28 cellular contexts compared by ENCODE assay signal in the genomic region with DNA sequence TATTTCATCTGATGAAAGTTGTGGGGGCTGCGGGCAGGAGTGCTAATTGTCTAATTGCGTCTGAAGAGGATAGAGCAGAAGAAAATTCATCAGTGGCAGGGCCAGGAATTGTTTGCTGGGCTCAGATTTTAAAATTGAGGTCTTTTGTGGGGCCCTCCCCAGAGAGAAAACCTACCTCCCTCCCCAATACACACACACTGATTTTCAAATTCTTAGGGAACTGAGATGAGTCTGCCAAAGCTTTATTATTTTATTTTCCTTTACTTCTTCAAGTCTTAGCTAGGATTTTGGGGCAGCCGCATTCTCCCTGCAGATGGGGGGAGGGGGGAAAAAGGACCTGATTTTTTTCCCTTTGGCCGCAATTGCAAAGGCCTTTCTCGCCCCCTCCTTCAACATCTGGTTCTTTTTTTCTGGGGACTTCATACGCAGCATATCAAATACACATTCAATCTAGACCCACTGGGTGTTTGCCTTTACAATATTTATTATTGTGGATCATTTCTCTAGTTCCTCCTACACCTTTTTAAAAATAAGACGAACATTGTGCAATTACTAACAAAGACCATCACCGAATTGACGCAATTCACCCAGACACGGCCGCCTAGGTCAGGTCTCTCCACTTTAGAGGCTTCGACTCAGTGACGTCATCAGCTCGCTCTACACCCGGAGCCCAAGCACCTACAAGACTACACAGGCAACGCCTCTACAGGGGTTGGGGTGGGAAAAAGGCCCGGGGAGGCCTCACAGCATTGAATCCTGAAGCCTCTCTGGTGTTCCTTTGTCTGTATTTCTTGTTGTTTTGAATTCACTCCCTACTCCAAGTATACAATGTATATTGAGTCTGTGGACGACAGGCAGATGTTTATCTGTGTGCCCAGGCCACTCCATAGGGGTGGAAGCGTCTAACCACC. TPM values are rescaled to one million over a fixed set of nuclear protein-coding genes. Genes with fewer than 3 reads are reported as not detected.
A peak's percentile ranks its signal among the peaks of the same experiment; 100 is the strongest.
DNase-seq lines count a peak whose midpoint lies in the region; ATAC-seq and TF ChIP-seq lines count a peak whose summit lies in the region.
"Had no signal": no experiment of that assay in that cellular context is flagged by ENCODE, and none has a peak within 500 bp of the region (broad histone marks: within the 10 kb centered on the region; RNA-seq: fewer than 3 reads in every experiment).

No MANE protein-coding gene starts in this region.

- TF ChIP-seq CTCF in astrocyte of the spinal cord (IDR thresholded peaks at IDR 0.05; ENCODE audit: low read depth, low read length) (no peak), endodermal cell (conservative IDR thresholded peaks at IDR 0.05) (no peak)

- peaks cover 4% of the 10 kb centered on the region for H3K4me1 ChIP-seq in endodermal cell (ENCODE audit: control insufficient read depth, insufficient read depth, low read length)
- H3K4me1 ChIP-seq: colonic mucosa had no signal

- H3K9me3 Mint-ChIP-seq in activated CD8-positive, alpha-beta memory T cell treated with anti-CD3 and anti-CD28 coated beads, Interleukin-2, amount 10 ng/mL, durations not matched to agents 7 days and 5 days (ENCODE audit: low read depth), result no peaks in the 10 kb centered on the region
- no peaks in the 10 kb centered on the region for H3K9me3 Mint-ChIP-seq in endodermal cell

- H3K4me3 ChIP-seq in astrocyte of the spinal cord (ENCODE audit: low read depth, low read length) (no peak overlapping the region), endodermal cell (ENCODE audit: low read length) (no peak overlapping the region)
- H3K4me3 ChIP-seq: colonic mucosa, lung, thoracic aorta had no signal

- H3K4me1 Mint-ChIP-seq in activated CD8-positive, alpha-beta memory T cell treated with anti-CD3 and anti-CD28 coated beads, Interleukin-2, amount 10 ng/mL, durations not matched to agents 7 days and 5 days, result no peaks in the 10 kb centered on the region
- peaks cover 19% of the 10 kb centered on the region for H3K4me1 Mint-ChIP-seq in endodermal cell

- DNase-seq in activated CD8-positive, alpha-beta memory T cell treated with anti-CD3 and anti-CD28 coated beads, Interleukin-2, amount 10 ng/mL, durations not matched to agents 7 days and 5 days, result no peak
- DNase-seq in activated CD8-positive, alpha-beta memory T cell treated with anti-CD3 and anti-CD28 coated beads for 24 hours, result no peak
- peak; percentile 84 for DNase-seq in astrocyte of the spinal cord (ENCODE audit: low read depth, low spot score)
- DNase-seq in endodermal cell, result peak; percentile 74
- DNase-seq in retina, result peak; percentile 38
- DNase-seq in NCI-H345 (lab: John Stamatoyannopoulos, UW), result no peak
- DNase-seq in stimulated activated CD4-positive, alpha-beta T cell treated with anti-CD3 and anti-CD28 coated beads, Interleukin-2, amount 100 ng/mL, for 48 hours, result no peak
- DNase-seq: ACHN; activated CD4-positive, CD25-positive, alpha-beta regulatory T cell treated with anti-CD3 and anti-CD28 coated beads, Interleukin-2, amount 50 U/mL, for 72 hours; activated naive CD4-positive, alpha-beta T cell treated with anti-CD3 and anti-CD28 coated beads, Interleukin-2, amount 50 U/mL, for 16 hours; activated T-cell treated with anti-CD3 and anti-CD28 coated beads, Interleukin-2, amount 50 U/mL, for 48 hours; aorta; colonic mucosa; DMS79; H7; NCI-H1694 treated with DMSO at 0.1 percent for 48 hours; NCI-H2171 treated with DMSO at 0.1 percent for 48 hours; NCI-H524 treated with DMSO at 0.1 percent for 48 hours; NK-92 treated with Interleukin-12 subunit alpha and Interleukin-12 subunit beta, amount 100 ng/mL, for 24 hours; occipital lobe had no signal

- no peak for ATAC-seq in activated CD8-positive, alpha-beta memory T cell treated with anti-CD3 and anti-CD28 coated beads, Interleukin-2, amount 10 ng/mL, durations not matched to agents 7 days and 5 days
- ATAC-seq in HG03108 (IDR thresholded peaks at IDR 0.05; ENCODE audit: unreplicated experiment), result no peak
- ATAC-seq: stimulated activated memory B cell treated with anti-CD40 and anti-IgM and Interleukin-4, amounts not matched to agents 10 μg/mL and 1 μg/mL and 100 μg/mL, for 72 hours had no signal

- H3K36me3 ChIP-seq in endodermal cell (ENCODE audit: control insufficient read depth, insufficient read depth, low read length), result no peaks in the 10 kb centered on the region
- H3K36me3 ChIP-seq: colonic mucosa, thoracic aorta had no signal

- in situ Hi-C loops in astrocyte of the spinal cord (cut with HindIII; ENCODE audit: low sequenced_read_pairs), result loop anchor here (25.0 kb wide), 2 partner anchors 577 to 698 kb away; no protein-coding TSS in a partner anchor

- CTCF ChIA-PET in activated CD8-positive, alpha-beta memory T cell treated with anti-CD3 and anti-CD28 coated beads, Interleukin-2, amount 10 ng/mL, durations not matched to agents 7 days and 5 days (lab: Charles Lee), result no interaction called here

- no peak overlapping the region for H3K4me3 Mint-ChIP-seq in activated CD8-positive, alpha-beta memory T cell treated with anti-CD3 and anti-CD28 coated beads, Interleukin-2, amount 10 ng/mL, durations not matched to agents 7 days and 5 days
- no peak overlapping the region for H3K4me3 Mint-ChIP-seq in endodermal cell
- H3K4me3 Mint-ChIP-seq: stimulated activated memory B cell treated with anti-CD40 and anti-IgM and Interleukin-4, amounts not matched to agents 10 μg/mL and 1 μg/mL and 100 μg/mL, for 72 hours had no signal

- peak overlapping the region; percentile 99 for H3K27ac ChIP-seq in endodermal cell (ENCODE audit: low read depth, low read length)
- H3K27ac ChIP-seq: colonic mucosa, thoracic aorta had no signal

- H3K27me3 Mint-ChIP-seq in activated CD8-positive, alpha-beta memory T cell treated with anti-CD3 and anti-CD28 coated beads, Interleukin-2, amount 10 ng/mL, durations not matched to agents 7 days and 5 days, result peaks cover 88% of the 10 kb centered on the region
- peaks cover 100% of the 10 kb centered on the region for H3K27me3 Mint-ChIP-seq in endodermal cell (ENCODE audit: insufficient read depth)

- peaks cover 100% of the 10 kb centered on the region for H3K27me3 ChIP-seq in endodermal cell (ENCODE audit: control insufficient read depth, insufficient read depth, low read length, poor library complexity, severe bottlenecking)

- H3K9ac ChIP-seq in endodermal cell (ENCODE audit: extremely low read depth, low read length, poor library complexity, severe bottlenecking), result no peak overlapping the region

- peaks cover 4% of the 10 kb centered on the region for H3K36me3 Mint-ChIP-seq in activated CD8-positive, alpha-beta memory T cell treated with anti-CD3 and anti-CD28 coated beads, Interleukin-2, amount 10 ng/mL, durations not matched to agents 7 days and 5 days
- no peaks in the 10 kb centered on the region for H3K36me3 Mint-ChIP-seq in endodermal cell (ENCODE audit: low read depth)
- H3K36me3 Mint-ChIP-seq: stimulated activated memory B cell treated with anti-CD40 and anti-IgM and Interleukin-4, amounts not matched to agents 10 μg/mL and 1 μg/mL and 100 μg/mL, for 72 hours had no signal

- 0 to 6% methylated on average over 3 to 17 of the region's 19 CpGs for WGBS in endodermal cell (ENCODE audit: insufficient coverage in 1 of 2, insufficient read length in 1 of 2), 2 experiments

- H3K27ac Mint-ChIP-seq in activated CD8-positive, alpha-beta memory T cell treated with anti-CD3 and anti-CD28 coated beads, Interleukin-2, amount 10 ng/mL, durations not matched to agents 7 days and 5 days, result peak overlapping the region; percentile 32
- no peak overlapping the region for H3K27ac Mint-ChIP-seq in endodermal cell
- H3K27ac Mint-ChIP-seq: stimulated activated memory B cell treated with anti-CD40 and anti-IgM and Interleukin-4, amounts not matched to agents 10 μg/mL and 1 μg/mL and 100 μg/mL, for 72 hours had no signal

- H3K9me3 ChIP-seq in endodermal cell (ENCODE audit: control insufficient read depth, low read length), result no peaks in the 10 kb centered on the region
- H3K9me3 ChIP-seq: colonic mucosa, thoracic aorta had no signal

RNA-seq across cellular contexts. Expression of a gene that starts 16.8 kb away (rescaled TPM):
- total RNA-seq in activated CD8-positive, alpha-beta memory T cell treated with anti-CD3 and anti-CD28 coated beads, Interleukin-2, amount 10 ng/mL, durations not matched to agents 7 days and 5 days, result not detected
- total RNA-seq in endodermal cell, result not detected
- 25.3 TPM for polyA plus RNA-seq in endodermal cell (2013, experiment 1 of 2)
- 26.4 TPM for polyA plus RNA-seq in endodermal cell (2013, experiment 2 of 2)
- total RNA-seq: activated CD8-positive, alpha-beta memory T cell treated with anti-CD3 and anti-CD28 coated beads for 36 hours; colonic mucosa; fibroblast of lung; lung; renal cortical epithelial cell; thoracic aorta had no signal
- polyA plus RNA-seq: fibroblast of lung, keratinocyte, lung had no signal

RNA-seq across cellular contexts. Expression of a gene that starts 19.6 kb away (rescaled TPM):
- not detected for total RNA-seq in activated CD8-positive, alpha-beta memory T cell treated with anti-CD3 and anti-CD28 coated beads, Interleukin-2, amount 10 ng/mL, durations not matched to agents 7 days and 5 days
- not detected for total RNA-seq in endodermal cell
- 178 TPM for polyA plus RNA-seq in endodermal cell (2013, experiment 1 of 2)
- polyA plus RNA-seq in endodermal cell (2013, experiment 2 of 2), result 163 TPM
- total RNA-seq: activated CD8-positive, alpha-beta memory T cell treated with anti-CD3 and anti-CD28 coated beads for 36 hours; fibroblast of lung; lung; renal cortical epithelial cell had no signal
- polyA plus RNA-seq: keratinocyte had no signal

Comparison
In these comparisons a context has a peak if more than half of its experiments do, and no peak if none do; other contexts are left out.
1. DNase-seq: peak in astrocyte of the spinal cord (single experiment), endodermal cell (single experiment) and retina (single experiment); none in activated CD8-positive, alpha-beta memory T cell treated with anti-CD3 and anti-CD28 coated beads, Interleukin-2, amount 10 ng/mL, durations not matched to agents 7 days and 5 days (single experiment), activated CD8-positive, alpha-beta memory T cell treated with anti-CD3 and anti-CD28 coated beads for 24 hours (single experiment), NCI-H345 (single experiment) and stimulated activated CD4-positive, alpha-beta T cell treated with anti-CD3 and anti-CD28 coated beads, Interleukin-2, amount 100 ng/mL, for 48 hours (0 of 2).